ENCODE assay signal across 25 cellular contexts in the genomic region with DNA sequence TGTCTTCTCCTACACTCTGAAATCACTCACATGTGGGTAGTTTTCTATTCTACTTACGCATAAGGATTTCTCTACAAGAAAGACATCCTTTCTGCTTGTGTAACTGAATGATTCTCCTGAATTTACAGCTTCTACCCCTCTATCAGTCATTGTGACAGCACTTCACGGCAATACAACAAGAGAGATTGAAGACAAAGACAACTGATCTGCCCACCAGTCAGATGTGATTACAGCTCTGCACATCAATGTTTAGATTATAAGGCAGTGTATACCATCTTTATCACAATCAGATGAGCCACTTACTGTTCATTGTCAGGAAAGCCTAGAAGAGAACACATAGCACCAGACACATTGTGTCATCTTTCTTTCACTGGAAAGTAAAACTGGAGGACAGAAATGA.
"Had no signal": no experiment of that assay in that cellular context is flagged by ENCODE, and none has a peak within 500 bp of the region (broad histone marks: within the 10 kb centered on the region; RNA-seq: fewer than 3 reads in every experiment).

No MANE protein-coding gene starts in this region.

- H3K27me3 Mint-ChIP-seq: dendritic cell treated with granulocyte-macrophage colony-stimulating factor and Interleukin-4, amounts not matched to agents 40 ng/mL and 50 ng/mL, for 4 days; effector memory CD8-positive, alpha-beta T cell had no signal

- H3K27me3 ChIP-seq: colonic mucosa, esophagus muscularis mucosa, esophagus squamous epithelium, foreskin keratinocyte, gastrocnemius medialis, gastroesophageal sphincter, heart left ventricle, heart right ventricle had no signal

- H3K27ac Mint-ChIP-seq: dendritic cell treated with granulocyte-macrophage colony-stimulating factor and Interleukin-4, amounts not matched to agents 40 ng/mL and 50 ng/mL, for 4 days; effector memory CD8-positive, alpha-beta T cell; endodermal cell had no signal

- H3K4me1 Mint-ChIP-seq: endodermal cell had no signal

- H3K4me3 ChIP-seq: colonic mucosa, coronary artery, dorsolateral prefrontal cortex, esophagus muscularis mucosa, esophagus squamous epithelium, gastrocnemius medialis, gastroesophageal sphincter, heart left ventricle, heart right ventricle had no signal

- H3K9me3 Mint-ChIP-seq: dendritic cell treated with granulocyte-macrophage colony-stimulating factor and Interleukin-4, amounts not matched to agents 40 ng/mL and 50 ng/mL, for 4 days; effector memory CD8-positive, alpha-beta T cell; endodermal cell had no signal

- H3K27ac ChIP-seq: colonic mucosa, coronary artery, dorsolateral prefrontal cortex, epithelial cell of prostate, esophagus muscularis mucosa, esophagus squamous epithelium, foreskin keratinocyte, gastrocnemius medialis, gastroesophageal sphincter, heart left ventricle, heart right ventricle had no signal

- H3K9me3 ChIP-seq: colonic mucosa, esophagus muscularis mucosa, esophagus squamous epithelium, gastrocnemius medialis, gastroesophageal sphincter, heart left ventricle, heart right ventricle had no signal

- H3K4me1 ChIP-seq: colonic mucosa, esophagus muscularis mucosa, esophagus squamous epithelium, foreskin keratinocyte, gastrocnemius medialis, gastroesophageal sphincter, heart left ventricle, heart right ventricle had no signal

- ATAC-seq: effector memory CD8-positive, alpha-beta T cell; esophagus mucosa; foreskin keratinocyte; gastrocnemius medialis; gastroesophageal sphincter; heart left ventricle; heart right ventricle had no signal

- H3K36me3 ChIP-seq: colonic mucosa, esophagus muscularis mucosa, esophagus squamous epithelium, gastrocnemius medialis, gastroesophageal sphincter, heart left ventricle, heart right ventricle had no signal

- H3K4me3 Mint-ChIP-seq: dendritic cell treated with granulocyte-macrophage colony-stimulating factor and Interleukin-4, amounts not matched to agents 40 ng/mL and 50 ng/mL, for 4 days; effector memory CD8-positive, alpha-beta T cell; endodermal cell had no signal

- DNase-seq: colonic mucosa; cortex of kidney; dermis blood vessel endothelial cell; dorsolateral prefrontal cortex; effector CD4-positive, alpha-beta T cell; effector CD8-positive, alpha-beta T cell; effector memory CD4-positive, alpha-beta T cell; effector memory CD8-positive, alpha-beta T cell; endodermal cell; erythroblast; esophagus squamous epithelium; foreskin fibroblast; foreskin keratinocyte; foreskin melanocyte; gastrocnemius medialis; glutamatergic neuron; head of caudate nucleus; heart left ventricle; heart right ventricle had no signal
